ENCODE assay signal across 9 cellular contexts in the genomic region with DNA sequence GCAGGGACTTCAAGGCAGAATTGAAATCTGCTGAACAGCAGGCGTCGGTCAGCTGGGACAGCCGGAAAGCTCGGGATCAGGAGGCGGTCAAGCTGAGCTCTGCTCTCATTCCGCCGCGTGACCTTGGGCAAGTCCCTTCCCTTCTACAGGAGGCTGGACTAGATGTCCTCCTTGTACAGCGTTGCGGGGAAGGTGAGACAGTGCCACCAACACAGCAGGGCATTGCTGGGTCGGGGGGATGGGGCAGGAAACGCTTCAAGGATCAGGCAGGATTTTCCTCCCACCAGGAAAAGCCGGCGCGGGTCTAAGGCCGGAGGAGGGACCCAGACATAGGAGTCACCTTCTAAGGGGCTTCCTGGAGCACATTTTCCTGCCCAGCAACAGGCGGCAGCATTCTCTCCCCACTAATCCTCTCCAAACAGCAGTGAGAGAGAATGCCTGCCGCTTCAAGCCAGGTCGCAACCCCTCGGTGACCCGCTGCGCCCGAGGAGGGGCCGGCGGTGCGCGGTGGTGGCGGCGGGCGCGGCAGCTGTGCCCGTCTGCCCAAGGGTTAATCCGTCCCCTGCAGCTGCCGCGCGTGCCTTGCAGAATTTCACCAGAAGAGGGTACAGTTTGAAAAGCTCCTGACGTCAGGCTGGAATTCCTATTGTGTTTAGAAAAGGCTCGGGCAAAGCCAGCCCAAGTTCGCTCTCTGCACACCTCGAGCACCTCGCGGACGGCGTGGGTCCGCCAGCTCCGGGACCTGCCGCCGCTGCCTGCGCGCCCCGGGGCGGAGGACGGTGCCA. TPM values are rescaled to one million over a fixed set of nuclear protein-coding genes. Genes with fewer than 3 reads are reported as not detected.
DNase-seq lines count a peak whose midpoint lies in the region; ATAC-seq, FAIRE-seq and TF ChIP-seq lines count a peak whose summit lies in the region.
"Had no signal": no experiment of that assay in that cellular context is flagged by ENCODE, and none has a peak within 500 bp of the region (broad histone marks: within the 10 kb centered on the region; RNA-seq: fewer than 3 reads in every experiment).

A gene with protein sequence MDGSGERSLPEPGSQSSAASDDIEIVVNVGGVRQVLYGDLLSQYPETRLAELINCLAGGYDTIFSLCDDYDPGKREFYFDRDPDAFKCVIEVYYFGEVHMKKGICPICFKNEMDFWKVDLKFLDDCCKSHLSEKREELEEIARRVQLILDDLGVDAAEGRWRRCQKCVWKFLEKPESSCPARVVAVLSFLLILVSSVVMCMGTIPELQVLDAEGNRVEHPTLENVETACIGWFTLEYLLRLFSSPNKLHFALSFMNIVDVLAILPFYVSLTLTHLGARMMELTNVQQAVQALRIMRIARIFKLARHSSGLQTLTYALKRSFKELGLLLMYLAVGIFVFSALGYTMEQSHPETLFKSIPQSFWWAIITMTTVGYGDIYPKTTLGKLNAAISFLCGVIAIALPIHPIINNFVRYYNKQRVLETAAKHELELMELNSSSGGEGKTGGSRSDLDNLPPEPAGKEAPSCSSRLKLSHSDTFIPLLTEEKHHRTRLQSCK (plus strand): TSS at position 644 of the 785 bp plus-strand sequence. CDS start 493 bp downstream, outside the sequence.

- H3K4me2 ChIP-seq in hepatocyte = peak within 1 kb of the TSS; percentile 94

- H3K36me3 ChIP-seq in hepatocyte (replicated peaks; ENCODE audit: insufficient read depth, low read depth) (no peaks in the 10 kb centered on the region), small intestine (ENCODE audit: control insufficient read depth in 2 of 2, insufficient read depth in 2 of 2, low read length in 2 of 2) (no peaks in the 10 kb centered on the region)

- DNase-seq in DMS79 (lab: John Stamatoyannopoulos, UW) (peak; percentile 49), NCI-H187 (lab: John Stamatoyannopoulos, UW) (peak; percentile 55 to 69), hepatocyte (ENCODE audit: low spot score) (peak; percentile 70), small intestine (peak; percentile 18), posterior vena cava (ENCODE audit: low spot score) (no peak)
- no peak for DNase-seq in stimulated activated naive CD4-positive, alpha-beta T cell treated with Interleukin-2 at 50 U/mL for 16 hours (lab: John Stamatoyannopoulos, UW)
- DNase-seq: naive B cell had no signal

- H3K9me2 ChIP-seq in hepatocyte (replicated peaks; ENCODE audit: insufficient read depth) = no peaks in the 10 kb centered on the region

- H3K27me3 ChIP-seq in hepatocyte (peaks cover 25% of the 10 kb centered on the region), small intestine (ENCODE audit: control insufficient read depth in 2 of 2, insufficient read depth in 2 of 2, low read length in 2 of 2) (peaks cover 16 to 18% of the 10 kb centered on the region in 2 donors)

- no peaks in the 10 kb centered on the region for H4K20me1 ChIP-seq in hepatocyte (ENCODE audit: insufficient read depth, poor library complexity, severe bottlenecking)

- TF ChIP-seq CTCF in hepatocyte (IDR thresholded peaks at IDR 0.05; ENCODE audit: poor library complexity) = peak; percentile 43

- no peak for ATAC-seq in HG03432 (IDR thresholded peaks at IDR 0.05; ENCODE audit: unreplicated experiment)

- no peak for FAIRE-seq in small intestine (lab: Jason Lieb, UNC)

- H3K4me1 ChIP-seq in hepatocyte (ENCODE audit: insufficient read depth) (peaks cover 4% of the 10 kb centered on the region), small intestine (ENCODE audit: control insufficient read depth in 2 of 2, insufficient read depth in 1 of 2, low read depth in 1 of 2, low read length in 1 of 2) (no peaks in the 10 kb centered on the region)

- no peaks in the 10 kb centered on the region for H3K9me3 ChIP-seq in hepatocyte (ENCODE audit: low read depth)
- H3K9me3 ChIP-seq in small intestine (ENCODE audit: control insufficient read depth, low read depth) = no peaks in the 10 kb centered on the region

- peak within 1 kb of the TSS; percentile 61 for H3K27ac ChIP-seq in angular gyrus (ENCODE audit: low read depth, low read length)
- no peak within 1 kb of the TSS for H3K27ac ChIP-seq in hepatocyte
- no peak within 1 kb of the TSS for H3K27ac ChIP-seq in small intestine (ENCODE audit: low read depth in 1 of 2, low read length in 1 of 2)

- 11% methylated on average over 49 of the region's 53 CpGs for WGBS in hepatocyte (ENCODE audit: low lambda C conversion rate, missing lambda C conversion rate)
- WGBS in small intestine, 3 donors = 10 to 12% (median 10%) methylated on average over 46 to 53 of the region's 53 CpGs

- H3K4me3 ChIP-seq in hepatocyte (peak within 1 kb of the TSS; percentile 48), small intestine (ENCODE audit: low read depth in 1 of 2, low read length in 2 of 2) (peak within 1 kb of the TSS in 1 of 2 donors; percentile 36)

- intact Hi-C loops in posterior vena cava (cut with DNase I) = no loop called here

- peak within 1 kb of the TSS; percentile 59 for H2AFZ ChIP-seq in hepatocyte

- no peaks in the 10 kb centered on the region for H3K79me2 ChIP-seq in hepatocyte

RNA-seq across cellular contexts. Expression of the gene that starts here (rescaled TPM):
- 0.28 and 0.67 TPM in 2 replicates for total RNA-seq in hepatocyte
- polyA plus RNA-seq in hepatocyte = 0.87 and 2.5 TPM in 2 replicates
- under 1 TPM in 1 of 3 donors, not detected in 2; 0.25 TPM for polyA plus RNA-seq in small intestine
- under 1 TPM; 0.19 to 0.29 TPM for total RNA-seq in posterior vena cava

Comparison
In these comparisons a context has a peak if more than half of its experiments do, and no peak if none do; other contexts are left out.
1. Peak in DNase-seq in small intestine; RNA of the gene not detected or under 1 TPM.
2. DNase-seq: peak in DMS79 (single experiment), NCI-H187 (2 of 2) and hepatocyte (single experiment); none in posterior vena cava (single experiment) and stimulated activated naive CD4-positive, alpha-beta T cell treated with Interleukin-2 at 50 U/mL for 16 hours (single experiment).